ENCODE assay signal across 13 cellular contexts in genomic region chr22:32106930-32107329, GRCh38. TPM values are rescaled to one million over a fixed set of nuclear protein-coding genes. Genes with fewer than 3 reads are reported as not detected.
DNase-seq lines count a peak whose midpoint lies in the region; ATAC-seq and TF ChIP-seq lines count a peak whose summit lies in the region.
"Had no signal": no experiment of that assay in that cellular context is flagged by ENCODE, and none has a peak within 500 bp of the region (broad histone marks: within the 10 kb centered on the region; RNA-seq: fewer than 3 reads in every experiment).

No MANE protein-coding gene starts in this region.

- POLR2A ChIA-PET in activated CD4-positive, alpha-beta memory T cell treated with anti-CD3 and anti-CD28 coated beads, Interleukin-2, amount 10 ng/mL, durations not matched to agents 7 days and 5 days (lab: Charles Lee): no interaction called here

- H3K27ac ChIP-seq in vagina (no peak overlapping the region), upper lobe of left lung (no peak overlapping the region)

- no peaks in the 10 kb centered on the region for H3K4me1 Mint-ChIP-seq in activated CD4-positive, alpha-beta memory T cell treated with anti-CD3 and anti-CD28 coated beads, Interleukin-2, amount 10 ng/mL, durations not matched to agents 7 days and 5 days
- H3K4me1 Mint-ChIP-seq: activated T-helper 17 cell treated with anti-CD3 and anti-CD28 coated beads, Interleukin-2, amount 50 U/mL, for 72 hours; T-cell had no signal

- no peak for ATAC-seq in upper lobe of left lung (ENCODE audit: low FRiP score in 2 of 2)
- ATAC-seq: activated T-helper 17 cell treated with anti-CD3 and anti-CD28 coated beads, Interleukin-2, amount 50 U/mL, for 72 hours; T-cell had no signal

- CTCF ChIA-PET in activated CD4-positive, alpha-beta memory T cell treated with anti-CD3 and anti-CD28 coated beads, Interleukin-2, amount 10 ng/mL, durations not matched to agents 7 days and 5 days (lab: Charles Lee): interaction anchor here (0.9 kb wide), 1 partner anchor 160 kb away, joined by 5 read pairs; no protein-coding TSS in a partner anchor

- H3K4me3 ChIP-seq in vagina: no peak overlapping the region
- H3K4me3 ChIP-seq in upper lobe of left lung: no peak overlapping the region

- TF ChIP-seq EP300 in Ishikawa (IDR thresholded peaks at IDR 0.05; ENCODE audit: borderline replicate concordance) (no peak), upper lobe of left lung (IDR thresholded peaks at IDR 0.05) (no peak)

- H3K4me3 Mint-ChIP-seq in activated CD4-positive, alpha-beta memory T cell treated with anti-CD3 and anti-CD28 coated beads, Interleukin-2, amount 10 ng/mL, durations not matched to agents 7 days and 5 days: no peak overlapping the region
- H3K4me3 Mint-ChIP-seq: activated T-helper 17 cell treated with anti-CD3 and anti-CD28 coated beads, Interleukin-2, amount 50 U/mL, for 72 hours; T-cell had no signal

- H3K27me3 Mint-ChIP-seq in activated CD4-positive, alpha-beta memory T cell treated with anti-CD3 and anti-CD28 coated beads, Interleukin-2, amount 10 ng/mL, durations not matched to agents 7 days and 5 days: peaks cover 46% of the 10 kb centered on the region

- DNase-seq in Daoy (ENCODE audit: low read depth) (peak; percentile 23), iris pigment epithelial cell (ENCODE audit: low read depth) (peak; percentile 11), vagina (ENCODE audit: extremely low spot score in 2 of 2) (no peak), foreskin melanocyte (no peak), NCI-H1694 (lab: John Stamatoyannopoulos, UW) (no peak), upper lobe of left lung (no peak)
- peak; percentile 44 for DNase-seq in activated CD4-positive, alpha-beta memory T cell treated with anti-CD3 and anti-CD28 coated beads, Interleukin-2, amount 10 ng/mL, durations not matched to agents 7 days and 5 days
- DNase-seq: NCI-H345 had no signal

- TF ChIP-seq POLR2A in vagina (IDR thresholded peaks at IDR 0.05) (no peak), upper lobe of left lung (IDR thresholded peaks at IDR 0.05) (no peak)

- no peaks in the 10 kb centered on the region for H3K36me3 Mint-ChIP-seq in activated CD4-positive, alpha-beta memory T cell treated with anti-CD3 and anti-CD28 coated beads, Interleukin-2, amount 10 ng/mL, durations not matched to agents 7 days and 5 days (ENCODE audit: low read depth)
- H3K36me3 Mint-ChIP-seq: T-cell had no signal

- no peaks in the 10 kb centered on the region for H3K4me1 ChIP-seq in vagina
- H3K4me1 ChIP-seq in upper lobe of left lung: no peaks in the 10 kb centered on the region

- H3K27ac Mint-ChIP-seq in activated CD4-positive, alpha-beta memory T cell treated with anti-CD3 and anti-CD28 coated beads, Interleukin-2, amount 10 ng/mL, durations not matched to agents 7 days and 5 days: no peak overlapping the region
- H3K27ac Mint-ChIP-seq: activated T-helper 17 cell treated with anti-CD3 and anti-CD28 coated beads, Interleukin-2, amount 50 U/mL, for 72 hours; T-cell had no signal

- no peak for TF ChIP-seq CTCF in vagina (IDR thresholded peaks at IDR 0.05)
- TF ChIP-seq CTCF in upper lobe of left lung (IDR thresholded peaks at IDR 0.05): no peak

- WGBS in upper lobe of left lung, 2 donors: 0 to 5% methylated on average over 1 of the region's 1 CpG

- H3K9me3 ChIP-seq in vagina (no peaks in the 10 kb centered on the region), upper lobe of left lung (no peaks in the 10 kb centered on the region)

- H3K9me3 Mint-ChIP-seq in activated CD4-positive, alpha-beta memory T cell treated with anti-CD3 and anti-CD28 coated beads, Interleukin-2, amount 10 ng/mL, durations not matched to agents 7 days and 5 days: no peaks in the 10 kb centered on the region
- H3K9me3 Mint-ChIP-seq: activated T-helper 17 cell treated with anti-CD3 and anti-CD28 coated beads, Interleukin-2, amount 50 U/mL, for 72 hours; T-cell had no signal

- TF ChIP-seq RAD21 in Ishikawa (IDR thresholded peaks at IDR 0.05; ENCODE audit: low read depth): no peak

- intact Hi-C loops in vagina (cut with DNase I): no loop called here

- no peaks in the 10 kb centered on the region for H3K36me3 ChIP-seq in vagina
- no peaks in the 10 kb centered on the region for H3K36me3 ChIP-seq in upper lobe of left lung

- H3K27me3 ChIP-seq in vagina (no peaks in the 10 kb centered on the region), upper lobe of left lung (no peaks in the 10 kb centered on the region)

TF ChIP-seq in Ishikawa, 13 proteins besides CTCF, POLR2A, EP300 and RAD21:
- TF ChIP-seq REST (IDR thresholded peaks at IDR 0.05; ENCODE audit: low read depth) (peak; percentile 96), EGR1 (IDR thresholded peaks at IDR 0.05) (no peak), MAX (IDR thresholded peaks at IDR 0.05) (no peak)

RNA-seq across cellular contexts. Expression of gene C22orf42, which starts 52.2 kb away (rescaled TPM):
- not detected in 2 replicates for total RNA-seq in Daoy (2014; rRNA removed; shearing (Covaris generic))
- total RNA-seq in activated CD4-positive, alpha-beta memory T cell treated with anti-CD3 and anti-CD28 coated beads, Interleukin-2, amount 10 ng/mL, durations not matched to agents 7 days and 5 days: not detected
- total RNA-seq in vagina: not detected
- total RNA-seq in upper lobe of left lung: not detected
- total RNA-seq: activated T-helper 17 cell treated with anti-CD3 and anti-CD28 coated beads, Interleukin-2, amount 50 U/mL, for 72 hours; H4; posterior vena cava; T-cell had no signal

Comparison
In these comparisons a context has a peak if more than half of its experiments do, and no peak if none do; other contexts are left out.
1. DNase-seq: peak in Daoy (single experiment), activated CD4-positive, alpha-beta memory T cell treated with anti-CD3 and anti-CD28 coated beads, Interleukin-2, amount 10 ng/mL, durations not matched to agents 7 days and 5 days (single experiment) and iris pigment epithelial cell (single experiment); none in vagina (0 of 2), foreskin melanocyte (single experiment), NCI-H1694 (single experiment) and upper lobe of left lung (0 of 2).